Comparison of ENCODE assay signal across 8 cellular contexts in the genomic region with DNA sequence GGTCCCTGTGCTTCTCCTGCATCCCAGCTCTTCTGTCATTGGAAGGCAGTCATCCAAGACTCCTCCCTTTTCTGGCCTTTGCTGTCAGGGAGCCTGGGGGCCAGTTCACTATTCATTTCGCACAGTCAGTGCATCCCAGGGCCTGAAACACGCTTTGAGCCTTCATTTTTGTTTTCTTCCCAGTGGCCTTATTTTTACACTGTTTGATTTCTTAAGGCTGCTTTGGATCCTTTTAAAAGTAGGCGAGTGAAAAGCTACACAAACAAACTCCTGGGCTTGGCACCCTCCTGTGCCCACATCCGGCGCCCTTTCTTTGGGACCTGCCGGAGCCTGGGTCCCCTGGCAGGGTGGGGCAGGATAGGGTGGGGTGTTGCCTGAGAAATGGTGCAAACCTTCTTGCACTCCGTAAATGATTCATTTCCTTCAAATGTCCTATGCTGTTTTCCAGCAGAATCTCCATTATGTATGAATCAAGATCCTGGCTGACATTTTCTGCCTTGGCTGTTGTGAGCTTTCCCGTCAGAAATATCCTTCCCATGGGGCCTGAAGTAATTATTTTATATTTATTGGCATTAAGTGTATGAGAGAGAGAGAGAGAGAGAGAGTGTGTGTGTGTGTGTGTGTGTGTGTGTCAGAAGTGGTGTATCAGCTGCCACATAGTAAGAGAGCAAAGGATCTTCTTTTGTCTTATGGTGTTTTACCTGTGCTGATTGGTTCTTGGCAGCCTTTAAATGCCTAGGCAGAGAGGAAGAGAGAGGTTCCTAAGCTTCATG. TPM values are rescaled to one million over a fixed set of nuclear protein-coding genes. Genes with fewer than 3 reads are reported as not detected.
A peak's percentile ranks its signal among the peaks of the same experiment; 100 is the strongest.
DNase-seq lines count a peak whose midpoint lies in the region; ATAC-seq, FAIRE-seq and TF ChIP-seq lines count a peak whose summit lies in the region.

No MANE protein-coding gene starts in this region.

- intact Hi-C loops in pancreas (cut with DNase I) = no loop called here

- H3K4me1 ChIP-seq in SJCRH30 = peaks cover 35% of the 10 kb centered on the region
- peaks cover 57% of the 10 kb centered on the region for H3K4me1 ChIP-seq in effector memory CD4-positive, alpha-beta T cell (ENCODE audit: control insufficient read depth, insufficient read depth, low read length, poor library complexity, severe bottlenecking)
- peaks cover 0 to 17% (median 7%) of the 10 kb centered on the region in 3 donors for H3K4me1 ChIP-seq in pancreas

- ATAC-seq in pancreas (peak in 3 of 4 donors; percentile 30 to 65 (median 55)), HG03095 (IDR thresholded peaks at IDR 0.05; ENCODE audit: unreplicated experiment) (no peak), GM18519 (IDR thresholded peaks at IDR 0.05; ENCODE audit: low FRiP score, unreplicated experiment) (no peak)

- H3K36me3 ChIP-seq in SJCRH30 (peaks cover 11% of the 10 kb centered on the region; the same call in 1 of the 2 replicates), pancreas (no peaks in the 10 kb centered on the region)
- no peaks in the 10 kb centered on the region for H3K36me3 ChIP-seq in effector memory CD4-positive, alpha-beta T cell (ENCODE audit: control insufficient read depth, insufficient read depth, low read length)

- DNase-seq in DMS153 treated with DMSO at 0.1 percent for 48 hours (lab: John Stamatoyannopoulos, UW; ENCODE audit: unreplicated experiment) = peak; percentile 42
- no peak for DNase-seq in SJCRH30
- peak; percentile 16 to 37 (median 22) for DNase-seq in effector memory CD4-positive, alpha-beta T cell
- peak in 1 of 6 donors; percentile 32 for DNase-seq in pancreas
- DNase-seq in cerebellar nuclear complex (lab: John Stamatoyannopoulos, UW) = no peak
- no peak for DNase-seq in OCI-M1 (lab: John Stamatoyannopoulos, UW)

- 69% methylated on average over 8 of the region's 8 CpGs for WGBS in pancreas, 2 donors

- no peak for FAIRE-seq in pancreas (lab: Jason Lieb, UNC)

- peak overlapping the region; percentile 66 for H3K27ac ChIP-seq in SJCRH30
- peak overlapping the region; percentile 43 for H3K27ac ChIP-seq in effector memory CD4-positive, alpha-beta T cell (ENCODE audit: insufficient read depth, low read length, poor library complexity, severe bottlenecking)
- H3K27ac ChIP-seq in pancreas = peak overlapping the region in 1 of 4 donors; percentile 3

- TF ChIP-seq CTCF in pancreas (IDR thresholded peaks at IDR 0.05) = no peak

- H3K9me3 ChIP-seq in SJCRH30 (replicated peaks) = 0 out of 2 replicates have a peak, but pooled peaks cover 4% of the 10 kb centered on the region
- H3K9me3 ChIP-seq in effector memory CD4-positive, alpha-beta T cell (ENCODE audit: control insufficient read depth, low read length) = peaks cover 5% of the 10 kb centered on the region
- no peaks in the 10 kb centered on the region for H3K9me3 ChIP-seq in pancreas

- H3K4me3 ChIP-seq in SJCRH30 (no peak overlapping the region), pancreas (no peak overlapping the region)
- H3K4me3 ChIP-seq in effector memory CD4-positive, alpha-beta T cell (ENCODE audit: insufficient read depth, low read depth, low read length, poor library complexity, severe bottlenecking) = no peak overlapping the region

- H3K27me3 ChIP-seq in SJCRH30 (no peaks in the 10 kb centered on the region), pancreas (no peaks in the 10 kb centered on the region)
- no peaks in the 10 kb centered on the region for H3K27me3 ChIP-seq in effector memory CD4-positive, alpha-beta T cell (replicated peaks; ENCODE audit: control insufficient read depth, insufficient read depth, low read length, poor library complexity, severe bottlenecking)

RNA-seq across cellular contexts. Expression of a gene that starts 45.6 kb away (rescaled TPM):
- 24.9 and 27.2 TPM in 2 replicates for total RNA-seq in SJCRH30 (2014; rRNA removed; shearing (Covaris generic))
- 10 to 100 TPM; 17.1 to 35.9 (median 20.5) TPM for total RNA-seq in pancreas
- 10 to 100 TPM; 15.5 to 16.5 TPM for polyA plus RNA-seq in pancreas

Comparison
In these comparisons a context has a peak if more than half of its experiments do, and no peak if none do; other contexts are left out.
1. DNase-seq: peak in DMS153 treated with DMSO at 0.1 percent for 48 hours (single experiment) and effector memory CD4-positive, alpha-beta T cell (3 of 3); none in SJCRH30 (0 of 2), cerebellar nuclear complex (0 of 2) and OCI-M1 (single experiment).
2. ATAC-seq: peak in pancreas (3 of 4); none in HG03095 (single experiment) and GM18519 (single experiment).